Comparison of ENCODE assay signal across 10 cellular contexts in the genomic region with DNA sequence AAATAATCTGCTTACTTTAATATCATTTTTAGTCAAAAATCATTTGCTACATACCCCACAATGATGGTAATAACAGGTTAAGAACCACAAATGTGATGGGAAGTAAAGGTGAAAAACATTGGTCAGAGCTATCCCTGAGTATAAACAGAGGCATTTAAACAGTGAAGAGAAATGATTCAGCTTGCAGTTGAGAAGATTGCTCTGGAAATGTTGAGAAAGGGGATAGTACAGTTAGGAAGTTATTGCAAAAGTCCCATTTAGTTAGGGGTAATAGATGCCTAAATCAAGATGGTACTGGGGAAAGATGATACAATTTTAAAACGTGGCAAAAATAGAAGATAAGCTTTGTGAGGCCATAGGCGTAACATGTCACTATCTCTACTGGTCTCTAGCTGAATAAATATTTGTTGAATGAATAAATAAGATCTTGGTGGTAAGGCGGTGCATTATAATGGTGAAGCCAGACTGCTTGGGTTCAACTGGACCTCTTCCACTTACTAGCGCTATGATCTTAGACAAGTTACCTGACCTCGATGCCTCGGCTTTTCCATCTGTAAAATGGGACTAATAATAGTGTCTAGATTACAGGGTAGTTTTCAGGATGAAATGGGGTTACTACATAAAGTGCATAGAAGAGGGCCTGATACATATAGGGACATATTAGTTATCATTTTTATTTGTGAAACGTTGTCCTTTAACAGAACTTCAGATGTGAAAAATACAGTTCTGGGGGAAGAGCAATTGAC. TPM values are rescaled to one million over a fixed set of nuclear protein-coding genes. Genes with fewer than 3 reads are reported as not detected.
DNase-seq lines count a peak whose midpoint lies in the region; ATAC-seq and TF ChIP-seq lines count a peak whose summit lies in the region.
"Had no signal": no experiment of that assay in that cellular context is flagged by ENCODE, and none has a peak within 500 bp of the region (broad histone marks: within the 10 kb centered on the region; RNA-seq: fewer than 3 reads in every experiment).

No MANE protein-coding gene starts in this region.

- WGBS in SK-N-SH (ENCODE audit: low lambda C conversion rate) = 90% methylated on average over 7 of the region's 7 CpGs

- ATAC-seq in SK-N-SH treated with all-trans-retinoic acid at 6 μM for 48 hours (no peak), left lung (no peak)
- no peak for ATAC-seq in stimulated activated naive CD8-positive, alpha-beta T cell treated with anti-CD3 and anti-CD28 coated beads, Interleukin-15, amount 100 ng/mL, for 72 hours

- peak overlapping the region; percentile 91 to 96 for H3K4me3 Mint-ChIP-seq in stimulated activated naive CD8-positive, alpha-beta T cell treated with anti-CD3 and anti-CD28 coated beads, Interleukin-15, amount 100 ng/mL, for 72 hours

- no peak for TF ChIP-seq CTCF in SK-N-SH (IDR thresholded peaks at IDR 0.05)
- TF ChIP-seq CTCF in left lung (IDR thresholded peaks at IDR 0.05) = no peak

- TF ChIP-seq RAD21 in SK-N-SH (IDR thresholded peaks at IDR 0.05; ENCODE audit: low read length) = no peak

- H2AFZ ChIP-seq in SK-N-SH (ENCODE audit: low read depth) = peak overlapping the region; percentile 54; the same call in 1 of the 2 replicates

- H4K20me1 ChIP-seq in SK-N-SH (ENCODE audit: insufficient read depth) = peaks cover 24% of the 10 kb centered on the region

- H3K4me1 ChIP-seq in SK-N-SH (ENCODE audit: control insufficient read depth in 1 of 2, insufficient read depth in 2 of 2, low read depth in 1 of 2, low read length in 1 of 2) (peaks cover 12 to 20% of the 10 kb centered on the region in 2 experiments; a peak in 3 of 4 replicates), adipocyte (ENCODE audit: control insufficient read depth, insufficient read depth, low read length) (peaks cover 41% of the 10 kb centered on the region), left lung (peaks cover 5 to 35% of the 10 kb centered on the region in 2 donors)

- peaks cover 30% of the 10 kb centered on the region for H3K79me2 ChIP-seq in SK-N-SH (ENCODE audit: insufficient read depth)

- peaks cover 38% of the 10 kb centered on the region for H3K4me1 Mint-ChIP-seq in stimulated activated naive CD8-positive, alpha-beta T cell treated with anti-CD3 and anti-CD28 coated beads, Interleukin-15, amount 100 ng/mL, for 72 hours

- no peak overlapping the region for H3K4me3 ChIP-seq in SK-N-SH (ENCODE audit: low read depth in 2 of 2, low read length in 1 of 2)
- H3K4me3 ChIP-seq in adipocyte (ENCODE audit: low read length) = peak overlapping the region; percentile 87
- no peak overlapping the region for H3K4me3 ChIP-seq in left lung

- H3K36me3 ChIP-seq in SK-N-SH (replicated peaks in 1 of 2; ENCODE audit: control insufficient read depth in 1 of 2, insufficient read depth in 2 of 2, low read length in 1 of 2) (peaks cover 16 to 19% of the 10 kb centered on the region in 2 experiments), adipocyte (ENCODE audit: control insufficient read depth, insufficient read depth, low read length, severe bottlenecking) (peaks cover 13% of the 10 kb centered on the region), left lung (peaks cover 0 to 13% of the 10 kb centered on the region in 2 donors)

- H3F3A ChIP-seq in SK-N-SH (replicated peaks; ENCODE audit: insufficient read depth) = peaks cover 12% of the 10 kb centered on the region

- DNase-seq in SK-N-SH = no peak
- peak; percentile 39 for DNase-seq in adipocyte (ENCODE audit: low read depth)
- no peak for DNase-seq in left lung
- no peak for DNase-seq in stimulated activated naive CD8-positive, alpha-beta T cell treated with anti-CD3 and anti-CD28 coated beads, Interleukin-15, amount 100 ng/mL, for 72 hours
- no peak for DNase-seq in NCI-H1092 treated with DMSO at 0.1 percent for 48 hours (lab: John Stamatoyannopoulos, UW)
- no peak for DNase-seq in stimulated activated CD4-positive, alpha-beta T cell treated with anti-CD3 and anti-CD28 coated beads, Interleukin-2, amount 100 ng/mL, for 48 hours
- DNase-seq in stimulated activated CD8-positive, alpha-beta memory T cell treated with anti-CD3 and anti-CD28 coated beads, Interleukin-4, amount 100 ng/mL, for 48 hours = no peak
- DNase-seq: 8988T, cortex of kidney had no signal

- intact Hi-C loops in left lung (cut with DNase I) = loop anchor here in 1 of 2 donors (10.0 kb wide), 1 partner anchor 95 kb away; no protein-coding TSS in a partner anchor

- H3K27me3 ChIP-seq in SK-N-SH (ENCODE audit: insufficient read depth) (no peaks in the 10 kb centered on the region), adipocyte (replicated peaks; ENCODE audit: control insufficient read depth, insufficient read depth, low read length) (no peaks in the 10 kb centered on the region), left lung (no peaks in the 10 kb centered on the region)

- H3K9me3 ChIP-seq in SK-N-SH (no peaks in the 10 kb centered on the region), adipocyte (ENCODE audit: control insufficient read depth, low read length) (no peaks in the 10 kb centered on the region), left lung (no peaks in the 10 kb centered on the region)

- H3K27me3 Mint-ChIP-seq in stimulated activated naive CD8-positive, alpha-beta T cell treated with anti-CD3 and anti-CD28 coated beads, Interleukin-15, amount 100 ng/mL, for 72 hours = no peaks in the 10 kb centered on the region

- H3K9me3 Mint-ChIP-seq in stimulated activated naive CD8-positive, alpha-beta T cell treated with anti-CD3 and anti-CD28 coated beads, Interleukin-15, amount 100 ng/mL, for 72 hours = no peaks in the 10 kb centered on the region

- POLR2A ChIA-PET in SK-N-SH (lab: Yijun Ruan, JAX) = interaction anchor here (2.0 kb wide), 1 partner anchor 97 kb away, joined by 4 read pairs; no protein-coding TSS in a partner anchor

- no peaks in the 10 kb centered on the region for H3K9me2 ChIP-seq in SK-N-SH

- peak overlapping the region; percentile 98; the same call in 1 of the 2 replicates for H3K9ac ChIP-seq in SK-N-SH
- peak overlapping the region; percentile 99 for H3K9ac ChIP-seq in adipocyte (ENCODE audit: low read length)

- TF ChIP-seq EP300 in SK-N-SH (IDR thresholded peaks at IDR 0.05; ENCODE audit: borderline replicate concordance in 1 of 2, low read depth in 1 of 2, low read length in 1 of 2) = no peak

- peak overlapping the region in 1 of 2 experiments; percentile 98; a peak in 2 of 4 replicates for H3K27ac ChIP-seq in SK-N-SH (ENCODE audit: low read depth in 2 of 2, low read length in 1 of 2)
- peak overlapping the region; percentile 98 to 100 for H3K27ac ChIP-seq in left lung

- peak overlapping the region in 1 of 2 donors; percentile 40 for H3K27ac Mint-ChIP-seq in stimulated activated naive CD8-positive, alpha-beta T cell treated with anti-CD3 and anti-CD28 coated beads, Interleukin-15, amount 100 ng/mL, for 72 hours

- CTCF ChIA-PET in SK-N-SH (lab: Yijun Ruan, JAX) = interaction anchor here (0.6 to 3.0 kb wide), 2 partner anchors 62 to 96 kb away, joined by 3 to 18 read pairs; no protein-coding TSS in a partner anchor

- H3K4me2 ChIP-seq in SK-N-SH = peak overlapping the region; percentile 82

TF ChIP-seq in SK-N-SH, 30 proteins besides CTCF, POLR2A, EP300 and RAD21:
- TF ChIP-seq NRF1 (IDR thresholded peaks at IDR 0.05; ENCODE audit: low read depth, low read length) (no peak), TCF12 (IDR thresholded peaks at IDR 0.05) (no peak)

TF ChIP-seq in SK-N-SH treated with all-trans-retinoic acid at 6 μM for 48 hours, 23 proteins besides CTCF, POLR2A, EP300 and RAD21 (continues in another document):
- TF ChIP-seq ZNF70 (CRISPR knock-in tag; IDR thresholded peaks at IDR 0.05) (no peak), ISL1 (CRISPR knock-in tag; IDR thresholded peaks at IDR 0.05) (no peak), ZNF8 (CRISPR knock-in tag; IDR thresholded peaks at IDR 0.05) (no peak), ZNF565 (CRISPR knock-in tag; conservative IDR thresholded peaks at IDR 0.05; ENCODE audit: low read depth) (no peak), ARNTL (CRISPR knock-in tag; IDR thresholded peaks at IDR 0.05; ENCODE audit: borderline replicate concordance, low read depth) (no peak), CSRNP3 (CRISPR knock-in tag; IDR thresholded peaks at IDR 0.05) (no peak), RARB (CRISPR knock-in tag; IDR thresholded peaks at IDR 0.05) (no peak), PPARA (CRISPR knock-in tag; IDR thresholded peaks at IDR 0.05; ENCODE audit: borderline replicate concordance) (no peak), GLIS3 (CRISPR knock-in tag; IDR thresholded peaks at IDR 0.05) (no peak)
- TF ChIP-seq, protein P1, sequence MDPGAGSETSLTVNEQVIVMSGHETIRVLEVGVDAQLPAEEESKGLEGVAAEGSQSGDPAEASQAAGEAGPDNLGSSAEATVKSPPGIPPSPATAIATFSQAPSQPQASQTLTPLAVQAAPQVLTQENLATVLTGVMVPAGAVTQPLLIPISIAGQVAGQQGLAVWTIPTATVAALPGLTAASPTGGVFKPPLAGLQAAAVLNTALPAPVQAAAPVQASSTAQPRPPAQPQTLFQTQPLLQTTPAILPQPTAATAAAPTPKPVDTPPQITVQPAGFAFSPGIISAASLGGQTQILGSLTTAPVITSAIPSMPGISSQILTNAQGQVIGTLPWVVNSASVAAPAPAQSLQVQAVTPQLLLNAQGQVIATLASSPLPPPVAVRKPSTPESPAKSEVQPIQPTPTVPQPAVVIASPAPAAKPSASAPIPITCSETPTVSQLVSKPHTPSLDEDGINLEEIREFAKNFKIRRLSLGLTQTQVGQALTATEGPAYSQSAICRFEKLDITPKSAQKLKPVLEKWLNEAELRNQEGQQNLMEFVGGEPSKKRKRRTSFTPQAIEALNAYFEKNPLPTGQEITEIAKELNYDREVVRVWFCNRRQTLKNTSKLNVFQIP (CRISPR knock-in tag; IDR thresholded peaks at IDR 0.05; ENCODE audit: borderline replicate concordance, low read depth) = no peak

RNA-seq across cellular contexts. Expression of gene BZW1, which starts 2.0 kb away (rescaled TPM):
- polyA plus RNA-seq in SK-N-SH (2012; rRNA removed) = 131 and 163 TPM in 2 replicates
- 164 and 173 TPM in 2 replicates for polyA plus RNA-seq in SK-N-SH (2012; cell fraction: cytosol; rRNA removed)
- 68.4 and 126 TPM in 2 replicates for polyA plus RNA-seq in SK-N-SH (2012; cell fraction: nucleus; rRNA removed)
- 100 to 1,000 TPM; 211 TPM for total RNA-seq in left lung

RNA-seq across cellular contexts. Expression of gene CLK1, which starts 54.8 kb away (rescaled TPM):
- polyA plus RNA-seq in SK-N-SH (2012; rRNA removed) = 31.1 and 40.1 TPM in 2 replicates
- 17.8 and 23.5 TPM in 2 replicates for polyA plus RNA-seq in SK-N-SH (2012; cell fraction: cytosol; rRNA removed)
- polyA plus RNA-seq in SK-N-SH (2012; cell fraction: nucleus; rRNA removed) = 86.8 and 181 TPM in 2 replicates
- 10 to 100 TPM; 75.9 to 91.2 TPM for total RNA-seq in left lung
